In genomic region chr6:12613819-12614218, GRCh38 we compare ENCODE assay signal across 30 cellular contexts.
"Had no signal": no experiment of that assay in that cellular context is flagged by ENCODE, and none has a peak within 500 bp of the region (broad histone marks: within the 10 kb centered on the region; RNA-seq: fewer than 3 reads in every experiment).

No MANE protein-coding gene starts in this region.

- H3K27me3 Mint-ChIP-seq: activated CD4-positive, alpha-beta memory T cell treated with anti-CD3 and anti-CD28 coated beads, Interleukin-2, amount 10 ng/mL, durations not matched to agents 7 days and 5 days; activated naive CD4-positive, alpha-beta T cell treated with anti-CD3 and anti-CD28 coated beads, Interleukin-2, amount 10 ng/mL, durations not matched to agents 7 days and 5 days had no signal

- H3K36me3 Mint-ChIP-seq: activated CD8-positive, alpha-beta memory T cell treated with anti-CD3 and anti-CD28 coated beads, Interleukin-2, amount 10 ng/mL, durations not matched to agents 7 days and 5 days; activated naive CD4-positive, alpha-beta T cell treated with anti-CD3 and anti-CD28 coated beads, Interleukin-2, amount 10 ng/mL, durations not matched to agents 7 days and 5 days; activated naive CD8-positive, alpha-beta T cell had no signal

- H3K27ac Mint-ChIP-seq: activated CD4-positive, alpha-beta memory T cell treated with anti-CD3 and anti-CD28 coated beads, Interleukin-2, amount 10 ng/mL, durations not matched to agents 7 days and 5 days; activated CD8-positive, alpha-beta memory T cell treated with anti-CD3 and anti-CD28 coated beads, Interleukin-2, amount 10 ng/mL, durations not matched to agents 7 days and 5 days; activated naive CD4-positive, alpha-beta T cell treated with anti-CD3 and anti-CD28 coated beads, Interleukin-2, amount 10 ng/mL, durations not matched to agents 7 days and 5 days; activated naive CD8-positive, alpha-beta T cell; activated naive CD8-positive, alpha-beta T cell treated with anti-CD3 and anti-CD28 coated beads, Interleukin-2, amount 50 U/mL, for 24 hours had no signal

- ATAC-seq: activated CD8-positive, alpha-beta memory T cell treated with anti-CD3 and anti-CD28 coated beads, Interleukin-2, amount 10 ng/mL, durations not matched to agents 7 days and 5 days; activated naive CD8-positive, alpha-beta T cell treated with anti-CD3 and anti-CD28 coated beads, Interleukin-2, amount 50 U/mL, for 24 hours; Panc1 had no signal

- H3K9me3 Mint-ChIP-seq: activated CD4-positive, alpha-beta memory T cell treated with anti-CD3 and anti-CD28 coated beads, Interleukin-2, amount 10 ng/mL, durations not matched to agents 7 days and 5 days; activated naive CD4-positive, alpha-beta T cell treated with anti-CD3 and anti-CD28 coated beads, Interleukin-2, amount 10 ng/mL, durations not matched to agents 7 days and 5 days; activated naive CD8-positive, alpha-beta T cell treated with anti-CD3 and anti-CD28 coated beads, Interleukin-2, amount 50 U/mL, for 24 hours had no signal

- H3K4me3 ChIP-seq: SJCRH30, SK-N-MC had no signal

- H3K27me3 ChIP-seq: brain microvascular endothelial cell, SJCRH30 had no signal

- DNase-seq: activated CD4-positive, alpha-beta memory T cell treated with anti-CD3 and anti-CD28 coated beads, Interleukin-2, amount 10 ng/mL, durations not matched to agents 7 days and 5 days; activated CD4-positive, alpha-beta T cell treated with anti-CD3 and anti-CD28 coated beads for 1 hour; activated CD4-positive, alpha-beta T cell treated with anti-CD3 and anti-CD28 coated beads for 48 hours; activated CD4-positive, CD25-positive, alpha-beta regulatory T cell; activated CD8-positive, alpha-beta memory T cell treated with anti-CD3 and anti-CD28 coated beads for 24 hours; activated CD8-positive, alpha-beta memory T cell treated with anti-CD3 and anti-CD28 coated beads, Interleukin-2, amount 10 ng/mL, durations not matched to agents 7 days and 5 days; activated CD8-positive, alpha-beta memory T cell treated with anti-CD3 and anti-CD28 coated beads, Interleukin-2, amount 50 U/mL, for 48 hours; activated effector memory CD4-positive, alpha-beta T cell treated with Interleukin-2 at 50 U/mL for 16 hours; activated naive CD4-positive, alpha-beta T cell treated with anti-CD3 and anti-CD28 coated beads, Interleukin-2, amount 10 ng/mL, durations not matched to agents 7 days and 5 days; activated naive CD8-positive, alpha-beta T cell treated with anti-CD3 and anti-CD28 coated beads, Interleukin-2, amount 50 U/mL, for 24 hours; activated T-cell treated with anti-CD3 and anti-CD28 coated beads, Interleukin-2, amount 50 U/mL, for 48 hours; amniotic stem cell; aorta; central memory CD4-positive, alpha-beta T cell; Kasumi-1; KG1; MM.1S; NCI-H1092; NCI-H187 treated with DMSO at 0.1 percent for 48 hours; NCI-H2081; NCI-H446 treated with DMSO at 0.1 percent for 48 hours; NCI-H524 treated with DMSO at 0.1 percent for 48 hours; SHP77; SJCRH30; T1000; WERI-Rb-1 had no signal

- H3K4me1 ChIP-seq: SJCRH30 had no signal

- H3K4me3 Mint-ChIP-seq: activated CD4-positive, alpha-beta memory T cell treated with anti-CD3 and anti-CD28 coated beads, Interleukin-2, amount 10 ng/mL, durations not matched to agents 7 days and 5 days; activated CD8-positive, alpha-beta memory T cell treated with anti-CD3 and anti-CD28 coated beads, Interleukin-2, amount 10 ng/mL, durations not matched to agents 7 days and 5 days; activated naive CD4-positive, alpha-beta T cell treated with anti-CD3 and anti-CD28 coated beads, Interleukin-2, amount 10 ng/mL, durations not matched to agents 7 days and 5 days; activated naive CD8-positive, alpha-beta T cell; activated naive CD8-positive, alpha-beta T cell treated with anti-CD3 and anti-CD28 coated beads, Interleukin-2, amount 50 U/mL, for 24 hours had no signal

- H3K36me3 ChIP-seq: brain microvascular endothelial cell, SJCRH30, WERI-Rb-1 had no signal

- H3K4me1 Mint-ChIP-seq: activated naive CD4-positive, alpha-beta T cell treated with anti-CD3 and anti-CD28 coated beads, Interleukin-2, amount 10 ng/mL, durations not matched to agents 7 days and 5 days; activated naive CD8-positive, alpha-beta T cell treated with anti-CD3 and anti-CD28 coated beads, Interleukin-2, amount 50 U/mL, for 24 hours had no signal

- H3K27ac ChIP-seq: brain microvascular endothelial cell, SJCRH30, SK-N-MC, WERI-Rb-1 had no signal

- H3K9me3 ChIP-seq: SJCRH30 had no signal
